Comparison of ENCODE assay signal across 23 cellular contexts in the genomic region with DNA sequence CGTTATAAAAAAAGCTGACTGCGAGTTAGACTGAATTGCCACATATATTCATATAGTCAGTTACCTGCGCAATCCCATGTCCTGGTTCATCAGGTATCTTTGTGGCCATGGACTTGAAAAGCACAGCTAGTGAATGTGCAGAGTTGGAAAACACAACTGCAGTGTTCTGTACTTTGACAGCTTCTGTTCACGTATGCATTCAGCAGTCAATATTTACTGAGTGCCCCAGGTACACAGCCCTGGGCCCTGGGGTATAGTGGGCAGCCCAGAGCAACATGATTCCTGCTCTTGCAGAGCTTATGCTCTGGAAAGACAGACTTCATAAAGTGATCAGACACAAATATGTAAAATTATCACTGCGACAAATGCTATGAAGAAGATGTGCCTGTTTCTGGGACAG.
"Had no signal": no experiment of that assay in that cellular context is flagged by ENCODE, and none has a peak within 500 bp of the region (broad histone marks: within the 10 kb centered on the region; RNA-seq: fewer than 3 reads in every experiment).

No MANE protein-coding gene starts in this region.

- H3K27ac ChIP-seq: colonic mucosa, epithelial cell of prostate, esophagus squamous epithelium, gastrocnemius medialis, heart right ventricle, left lung, lower lobe of right lung had no signal

- H3K4me1 ChIP-seq: colonic mucosa, esophagus squamous epithelium, gastrocnemius medialis, heart right ventricle, left lung, lower lobe of right lung had no signal

- H3K4me3 ChIP-seq: colonic mucosa, esophagus squamous epithelium, gastrocnemius medialis, heart right ventricle, left lung, lower lobe of right lung, mucosa of descending colon had no signal

- H3K27me3 ChIP-seq: colonic mucosa, esophagus squamous epithelium, gastrocnemius medialis, heart right ventricle, left lung had no signal

- H3K27ac Mint-ChIP-seq: dendritic cell treated with granulocyte-macrophage colony-stimulating factor and Interleukin-4, amounts not matched to agents 40 ng/mL and 50 ng/mL, for 4 days; effector memory CD8-positive, alpha-beta T cell; endodermal cell; mesothelial cell of epicardium had no signal

- H3K9me3 ChIP-seq: colonic mucosa, esophagus squamous epithelium, gastrocnemius medialis, left lung, lower lobe of right lung, mucosa of descending colon had no signal

- DNase-seq: colonic mucosa; cortex of kidney; effector CD8-positive, alpha-beta T cell; effector memory CD8-positive, alpha-beta T cell; endodermal cell; erythroblast; esophagus squamous epithelium; foreskin fibroblast; foreskin melanocyte; gastrocnemius medialis; glutamatergic neuron; head of caudate nucleus; heart right ventricle; hippocampal formation; left cardiac atrium; left lung; left ventricle myocardium superior; lower lobe of right lung; mesenchymal stem cell; mucosa of descending colon had no signal

- H3K9me3 Mint-ChIP-seq: effector memory CD8-positive, alpha-beta T cell; endodermal cell had no signal

- H3K36me3 ChIP-seq: colonic mucosa, esophagus squamous epithelium, gastrocnemius medialis, heart right ventricle, left lung, lower lobe of right lung had no signal

- H3K4me3 Mint-ChIP-seq: dendritic cell treated with granulocyte-macrophage colony-stimulating factor and Interleukin-4, amounts not matched to agents 40 ng/mL and 50 ng/mL, for 4 days; effector memory CD8-positive, alpha-beta T cell; endodermal cell; mesothelial cell of epicardium had no signal
